In genomic region chr11:77067776-77068460, GRCh38 we compare ENCODE assay signal across 1 cellular context.
TF ChIP-seq lines count a peak whose summit lies in the region.

No MANE protein-coding gene starts in this region.

TF ChIP-seq in GM23338, 12 proteins besides CTCF, POLR2A, EP300 and RAD21 (continued from another document):
- TF ChIP-seq EZH2phosphoT487 (IDR thresholded peaks at IDR 0.05; ENCODE audit: unreplicated experiment) (no peak), ZNF462 (CRISPR knock-in tag; IDR thresholded peaks at IDR 0.05) (no peak), ETS1 (IDR thresholded peaks at IDR 0.05) (no peak), STAT1 (IDR thresholded peaks at IDR 0.05; ENCODE audit: unreplicated experiment) (no peak), ZNF114 (CRISPR knock-in tag; IDR thresholded peaks at IDR 0.05) (no peak), ZNF331 (CRISPR knock-in tag; IDR thresholded peaks at IDR 0.05; ENCODE audit: low read depth) (no peak)
